Comparison of ENCODE assay signal across 9 cellular contexts in genomic region chr2:20015482-20016083, GRCh38. TPM values are rescaled to one million over a fixed set of nuclear protein-coding genes. Genes with fewer than 3 reads are reported as not detected.
DNase-seq lines count a peak whose midpoint lies in the region; ATAC-seq and TF ChIP-seq lines count a peak whose summit lies in the region.
"Had no signal": no experiment of that assay in that cellular context is flagged by ENCODE, and none has a peak within 500 bp of the region (broad histone marks: within the 10 kb centered on the region; RNA-seq: fewer than 3 reads in every experiment).

No MANE protein-coding gene starts in this region.

- peaks cover 0 to 2% of the 10 kb centered on the region in 2 donors for H3K9me3 ChIP-seq in lung (ENCODE audit: control insufficient read depth in 2 of 2, insufficient read depth in 1 of 2, low read length in 1 of 2)

- H3K27ac Mint-ChIP-seq in stimulated activated memory B cell treated with anti-CD40 and anti-IgM and Interleukin-4, amounts not matched to agents 10 μg/mL and 1 μg/mL and 100 μg/mL, for 72 hours: no peak overlapping the region

- no peaks in the 10 kb centered on the region for H3K27me3 ChIP-seq in lung (ENCODE audit: control insufficient read depth, insufficient read depth)

- TF ChIP-seq CTCF in coronary artery (IDR thresholded peaks at IDR 0.05): peak; percentile 26
- TF ChIP-seq CTCF in lung (IDR thresholded peaks at IDR 0.05; ENCODE audit: control extremely low read depth, extremely low read depth): peak; percentile 42

- DNase-seq in D341Med (ENCODE audit: low spot score) (peak; percentile 58), NCI-H748 treated with DMSO at 0.1 percent for 48 hours (lab: John Stamatoyannopoulos, UW) (peak; percentile 39), coronary artery (ENCODE audit: low spot score) (no peak), lung (ENCODE audit: low spot score) (no peak)
- no peak for DNase-seq in stimulated activated naive CD8-positive, alpha-beta T cell treated with anti-CD3 and anti-CD28 coated beads, Interleukin-15, Interleukin-2, amounts not matched to agents 100 U/mL and 50 U/mL, for 24 hours
- DNase-seq: left cardiac atrium had no signal

- H3K27ac ChIP-seq in coronary artery (no peak overlapping the region), lung (ENCODE audit: low read depth in 1 of 2, low read length in 1 of 2) (no peak overlapping the region)

- H3K27me3 Mint-ChIP-seq in stimulated activated memory B cell treated with anti-CD40 and anti-IgM and Interleukin-4, amounts not matched to agents 10 μg/mL and 1 μg/mL and 100 μg/mL, for 72 hours: peaks cover 38% of the 10 kb centered on the region

- H3K36me3 ChIP-seq in lung (ENCODE audit: control insufficient read depth in 2 of 2, insufficient read depth in 2 of 2, low read length in 2 of 2): no peaks in the 10 kb centered on the region

- no peaks in the 10 kb centered on the region for H3K36me3 Mint-ChIP-seq in stimulated activated memory B cell treated with anti-CD40 and anti-IgM and Interleukin-4, amounts not matched to agents 10 μg/mL and 1 μg/mL and 100 μg/mL, for 72 hours

- peak; percentile 48 for ATAC-seq in HG02885 (IDR thresholded peaks at IDR 0.05; ENCODE audit: poor library complexity, unreplicated experiment)
- ATAC-seq in lung (ENCODE audit: insufficient read depth, low FRiP score): peak; percentile 49
- no peak for ATAC-seq in stimulated activated memory B cell treated with anti-CD40 and anti-IgM and Interleukin-4, amounts not matched to agents 10 μg/mL and 1 μg/mL and 100 μg/mL, for 72 hours
- ATAC-seq in stimulated activated naive CD8-positive, alpha-beta T cell treated with anti-CD3 and anti-CD28 coated beads, Interleukin-15, Interleukin-2, amounts not matched to agents 100 U/mL and 50 U/mL, for 24 hours: no peak
- no peak for ATAC-seq in GM21528 (IDR thresholded peaks at IDR 0.05; ENCODE audit: low FRiP score, unreplicated experiment)

- H3K4me3 ChIP-seq in coronary artery: no peak overlapping the region
- H3K4me3 ChIP-seq in lung: no peak overlapping the region

- peaks cover 6% of the 10 kb centered on the region for H3K4me1 Mint-ChIP-seq in stimulated activated memory B cell treated with anti-CD40 and anti-IgM and Interleukin-4, amounts not matched to agents 10 μg/mL and 1 μg/mL and 100 μg/mL, for 72 hours

- peaks cover 0 to 4% of the 10 kb centered on the region in 2 donors for H3K4me1 ChIP-seq in lung (ENCODE audit: control insufficient read depth in 2 of 2, insufficient read depth in 2 of 2, low read length in 2 of 2)

- peaks cover 6% of the 10 kb centered on the region for H3K9me3 Mint-ChIP-seq in stimulated activated memory B cell treated with anti-CD40 and anti-IgM and Interleukin-4, amounts not matched to agents 10 μg/mL and 1 μg/mL and 100 μg/mL, for 72 hours

- WGBS in lung, 2 donors: 7 to 15% methylated on average over 2 of the region's 2 CpGs

- no peak overlapping the region for H3K4me3 Mint-ChIP-seq in stimulated activated memory B cell treated with anti-CD40 and anti-IgM and Interleukin-4, amounts not matched to agents 10 μg/mL and 1 μg/mL and 100 μg/mL, for 72 hours

RNA-seq across cellular contexts. Expression of gene MATN3, which starts 3.1 kb away (rescaled TPM):
- total RNA-seq in lung: 1 to 10 TPM; 2.9 to 3.6 TPM
- polyA plus RNA-seq in lung: 1 to 10 TPM; 2.7 to 3.1 TPM

RNA-seq across cellular contexts. Expression of gene WDR35, which starts 25.7 kb away (rescaled TPM):
- 10 to 100 TPM; 13.4 to 25.9 TPM for total RNA-seq in lung
- 1 to 10 TPM; 2.8 to 4.6 TPM for polyA plus RNA-seq in lung

RNA-seq across cellular contexts. Expression of gene LAPTM4A, which starts 35.8 kb away (rescaled TPM):
- total RNA-seq in lung: 100 to 1,000 TPM; 173 to 234 TPM
- 100 to 1,000 TPM; 155 to 236 TPM for polyA plus RNA-seq in lung

Comparison
In these comparisons a context has a peak if more than half of its experiments do, and no peak if none do; other contexts are left out.
1. DNase-seq: peak in D341Med (single experiment) and NCI-H748 treated with DMSO at 0.1 percent for 48 hours (single experiment); none in coronary artery (single experiment), lung (single experiment) and stimulated activated naive CD8-positive, alpha-beta T cell treated with anti-CD3 and anti-CD28 coated beads, Interleukin-15, Interleukin-2, amounts not matched to agents 100 U/mL and 50 U/mL, for 24 hours (single experiment).
2. ATAC-seq: peak in HG02885 (single experiment) and lung (single experiment); none in stimulated activated memory B cell treated with anti-CD40 and anti-IgM and Interleukin-4, amounts not matched to agents 10 μg/mL and 1 μg/mL and 100 μg/mL, for 72 hours (single experiment), stimulated activated naive CD8-positive, alpha-beta T cell treated with anti-CD3 and anti-CD28 coated beads, Interleukin-15, Interleukin-2, amounts not matched to agents 100 U/mL and 50 U/mL, for 24 hours (single experiment) and GM21528 (single experiment).